In the genomic region with DNA sequence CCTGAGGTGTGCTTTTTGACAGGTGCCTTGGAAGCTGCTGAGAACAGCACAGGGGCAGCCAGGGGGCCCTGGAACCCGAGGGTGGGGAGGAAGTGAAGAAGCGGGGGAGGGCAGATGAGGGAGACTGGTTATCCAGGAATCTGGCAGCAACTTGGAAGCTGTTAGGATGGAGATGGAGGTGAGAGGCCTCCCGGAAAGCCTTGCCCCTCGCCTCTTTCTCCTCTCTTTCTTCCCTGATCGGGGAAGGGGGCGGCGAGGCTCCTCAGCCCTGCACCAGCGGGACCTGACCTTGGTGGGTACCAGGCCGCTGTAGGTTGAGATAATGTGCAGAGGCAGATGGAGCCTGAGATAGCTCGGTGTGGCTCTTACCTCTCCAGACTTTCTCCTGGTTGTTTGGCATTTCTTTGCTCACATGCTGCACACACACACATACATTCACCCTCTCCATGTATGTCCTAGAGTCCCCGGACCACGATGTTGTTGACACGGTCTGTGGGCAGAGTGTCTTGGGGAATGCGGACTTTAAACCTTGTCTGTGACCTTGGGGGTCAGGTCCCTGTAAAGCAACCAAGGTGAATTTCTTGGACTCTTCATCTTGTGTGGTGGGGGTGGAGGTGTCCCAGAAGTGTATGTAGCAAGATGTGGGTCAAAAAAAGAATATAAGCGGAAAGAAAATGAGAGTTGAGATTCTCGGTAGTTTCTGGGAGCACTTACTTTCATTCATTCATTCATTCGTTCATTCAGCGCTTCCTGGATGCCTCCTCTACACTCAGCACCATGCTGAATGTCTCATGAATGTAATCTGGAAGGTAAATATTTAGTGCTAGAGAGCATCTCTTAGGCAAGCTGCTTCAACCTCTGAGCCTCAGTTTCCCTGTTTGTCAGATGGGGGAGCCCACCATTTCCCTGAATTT, we compare ENCODE assay signal across 9 cellular contexts. TPM values are rescaled to one million over a fixed set of nuclear protein-coding genes. Genes with fewer than 3 reads are reported as not detected.
DNase-seq lines count a peak whose midpoint lies in the region; ATAC-seq, FAIRE-seq and TF ChIP-seq lines count a peak whose summit lies in the region.
"Had no signal": no experiment of that assay in that cellular context is flagged by ENCODE, and none has a peak within 500 bp of the region (broad histone marks: within the 10 kb centered on the region; RNA-seq: fewer than 3 reads in every experiment).

No MANE protein-coding gene starts in this region.

- H4K20me1 ChIP-seq in HCT116 (ENCODE audit: insufficient read depth) (peaks cover 6% of the 10 kb centered on the region; the same call in 1 of the 2 replicates), K562 (replicated peaks; ENCODE audit: control insufficient read depth, insufficient read depth, low read length) (0 out of 2 replicates have a peak, but pooled peaks cover 3% of the 10 kb centered on the region)

- H3K9ac ChIP-seq in HCT116 (ENCODE audit: low read length) (peak overlapping the region; percentile 77), K562 (ENCODE audit: insufficient read depth in 1 of 2, low read depth in 2 of 2, low read length in 2 of 2) (no peak overlapping the region)

- no peak for TF ChIP-seq EP300 in K562 (IDR thresholded peaks at IDR 0.05; ENCODE audit: low read length)

- TF ChIP-seq POLR2A in HCT116 (IDR thresholded peaks at IDR 0.05; ENCODE audit: borderline replicate concordance, extremely low read depth, insufficient read depth, insufficient read length) = no peak
- TF ChIP-seq POLR2A in K562 (conservative IDR thresholded peaks at IDR 0.05) = no peak
- TF ChIP-seq POLR2A in right lobe of liver (IDR thresholded peaks at IDR 0.05) = no peak

- no peaks in the 10 kb centered on the region for H3K9me2 ChIP-seq in HCT116 (ENCODE audit: insufficient read depth)

- H3K36me3 ChIP-seq in HCT116 (ENCODE audit: control insufficient read depth in 1 of 2, insufficient read depth in 2 of 2, low read length in 2 of 2) = no peaks in the 10 kb centered on the region; a peak in 2 of 4 replicates
- no peaks in the 10 kb centered on the region for H3K36me3 ChIP-seq in K562 (ENCODE audit: control insufficient read depth, insufficient read depth, low read length)
- H3K36me3 ChIP-seq in right lobe of liver = no peaks in the 10 kb centered on the region
- H3K36me3 ChIP-seq in tibial artery = no peaks in the 10 kb centered on the region

- H3K27ac ChIP-seq in HCT116 (ENCODE audit: low read depth, low read length) (no peak overlapping the region; the same call in 1 of the 2 replicates), K562 (ENCODE audit: extremely low read depth, low read depth, low read length) (no peak overlapping the region), right lobe of liver (peak overlapping the region in 2 of 3 donors; percentile 23 to 80), tibial artery (no peak overlapping the region)

- no peak overlapping the region for H2AFZ ChIP-seq in HCT116 (ENCODE audit: low read depth, low read length, poor library complexity, severe bottlenecking)
- no peak overlapping the region for H2AFZ ChIP-seq in K562 (ENCODE audit: low read depth, low read length)

- H3K4me1 ChIP-seq in HCT116 (ENCODE audit: control insufficient read depth in 1 of 2, insufficient read depth in 2 of 2, low read length in 2 of 2) = peaks cover 45 to 76% of the 10 kb centered on the region in 2 experiments
- H3K4me1 ChIP-seq in K562 (replicated peaks in 1 of 2; ENCODE audit: control insufficient read depth in 2 of 2, insufficient read depth in 2 of 2, low read length in 2 of 2) = peaks cover 0 to 10% of the 10 kb centered on the region in 2 experiments; a peak in 2 of 5 replicates
- peaks cover 0 to 33% (median 13%) of the 10 kb centered on the region in 4 donors for H3K4me1 ChIP-seq in right lobe of liver
- peaks cover 0 to 19% (median 12%) of the 10 kb centered on the region in 4 donors for H3K4me1 ChIP-seq in tibial artery

- H3K4me2 ChIP-seq in HCT116 (ENCODE audit: low read length) (peak overlapping the region; percentile 78), K562 (ENCODE audit: insufficient read depth, low read length) (no peak overlapping the region)

- peak overlapping the region; percentile 47 to 70 for H3K4me3 ChIP-seq in HCT116 (replicated peaks in 1 of 2; ENCODE audit: low read depth in 1 of 2, low read length in 2 of 2)
- H3K4me3 ChIP-seq in K562 = no peak overlapping the region
- peak overlapping the region; percentile 61 to 76 (median 75) for H3K4me3 ChIP-seq in right lobe of liver
- H3K4me3 ChIP-seq in tibial artery = no peak overlapping the region

- peaks cover 63% of the 10 kb centered on the region for H3K79me2 ChIP-seq in HCT116 (ENCODE audit: insufficient read depth, low read length)
- no peaks in the 10 kb centered on the region for H3K79me2 ChIP-seq in K562 (ENCODE audit: control insufficient read depth, insufficient read depth, low read length)

- POLR2A ChIA-PET in HCT116 (lab: Charles Lee) (interaction anchor here (2.4 kb wide), 1 partner anchor 9 kb away, joined by 16 read pairs; no protein-coding TSS in a partner anchor), K562 (lab: Yijun Ruan, JAX) (no interaction called here)

- TF ChIP-seq CTCF in HCT116 (IDR thresholded peaks at IDR 0.05 in 2 of 3, conservative IDR thresholded peaks at IDR 0.05 in 1 of 3; ENCODE audit: borderline replicate concordance in 1 of 3, insufficient read depth in 1 of 3, low read depth in 2 of 3, low read length in 2 of 3) (no peak), K562 (IDR thresholded peaks at IDR 0.05 in 2 of 3, conservative IDR thresholded peaks at IDR 0.05 in 1 of 3; ENCODE audit: insufficient read depth in 2 of 3, low read depth in 1 of 3, low read length in 3 of 3) (no peak), right lobe of liver (IDR thresholded peaks at IDR 0.05) (no peak), tibial artery (IDR thresholded peaks at IDR 0.05) (no peak)

- RAD21 ChIA-PET in HCT116 (lab: Charles Lee; ENCODE audit: low non-redundant PET in 1 of 2, low total read pairs in 2 of 2, uncharacterized antibody in 2 of 2, unreplicated experiment in 2 of 2) = no interaction called here

- peak; percentile 69 for DNase-seq in 8988T
- no peak for DNase-seq in HCT116 (ENCODE audit: low read depth, low spot score)
- no peak for DNase-seq in K562 (ENCODE audit: extremely low read depth in 1 of 4, low spot score in 3 of 4)
- no peak for DNase-seq in right lobe of liver
- DNase-seq in tibial artery = no peak
- no peak for DNase-seq in HK-2 (ENCODE audit: unreplicated experiment)
- DNase-seq: aorta had no signal

- TSS peak; percentile 32 for BruUV-seq in HCT116 (replicated peaks; lab: Mats Ljungman, UMichigan)
- no TSS peak for BruUV-seq in K562 (replicated peaks; lab: Mats Ljungman, UMichigan)

- H3K27me3 ChIP-seq in HCT116 (ENCODE audit: insufficient read depth, low read length) (no peaks in the 10 kb centered on the region), K562 (ENCODE audit: control insufficient read depth in 2 of 2, insufficient read depth in 2 of 2, low read length in 2 of 2) (peaks cover 0 to 21% of the 10 kb centered on the region in 2 experiments; a peak in 2 of 5 replicates), right lobe of liver (no peaks in the 10 kb centered on the region), tibial artery (peaks cover 0 to 44% of the 10 kb centered on the region in 2 donors)

- FAIRE-seq in K562 (lab: Jason Lieb, UNC) = no peak

- no peaks in the 10 kb centered on the region for H3K9me1 ChIP-seq in K562 (ENCODE audit: control insufficient read depth, insufficient read depth, low read length)

- ATAC-seq in HCT116 (no peak), K562 (no peak), right lobe of liver (no peak), GM18520 (IDR thresholded peaks at IDR 0.05; ENCODE audit: unreplicated experiment) (no peak), HG02610 (IDR thresholded peaks at IDR 0.05; ENCODE audit: unreplicated experiment) (no peak)

- CTCF ChIA-PET in HCT116 (lab: Charles Lee) = interaction anchor here (0.9 to 1.4 kb wide), 5 partner anchors 8 to 129 kb away, joined by 3 to 6 read pairs (median 4); no protein-coding TSS in a partner anchor
- CTCF ChIA-PET in K562 (lab: Yijun Ruan, JAX; ENCODE audit: low intra/inter-chr PET ratio) = no interaction called here

- no peaks in the 10 kb centered on the region for H3K9me3 ChIP-seq in HCT116 (ENCODE audit: control insufficient read depth in 1 of 2, insufficient read depth in 1 of 2, low read depth in 1 of 2, low read length in 2 of 2)
- H3K9me3 ChIP-seq in K562 (replicated peaks; ENCODE audit: control insufficient read depth, insufficient read depth, low read depth, low read length) = no peaks in the 10 kb centered on the region
- H3K9me3 ChIP-seq in right lobe of liver = no peaks in the 10 kb centered on the region
- no peaks in the 10 kb centered on the region for H3K9me3 ChIP-seq in tibial artery

- WGBS in K562 (ENCODE audit: insufficient coverage, low coverage, missing lambda C conversion rate) = 4% methylated on average over 15 of the region's 18 CpGs
- WGBS in right lobe of liver (ENCODE audit: insufficient coverage, low coverage, low lambda C conversion rate, missing lambda C conversion rate) = 42% methylated on average over 11 of the region's 18 CpGs

- TF ChIP-seq RAD21 in HCT116 (IDR thresholded peaks at IDR 0.05; ENCODE audit: low read depth) = no peak
- no peak for TF ChIP-seq RAD21 in K562 (CRISPR knock-in tag; conservative IDR thresholded peaks at IDR 0.05 in 1 of 2, IDR thresholded peaks at IDR 0.05 in 1 of 2)

- intact Hi-C loops in HCT116 (cut with micrococcal nuclease) (loop anchor here (5.0 kb wide), 2 partner anchors 119 to 194 kb away; a partner anchor contains a TSS), K562 (cut with micrococcal nuclease) (no loop called here), right lobe of liver (cut with DNase I) (no loop called here), tibial artery (cut with DNase I; ENCODE audit: low total_unique reads) (no loop called here)

- in situ Hi-C loops in K562 (cut with MboI) = no loop called here

RNA-seq across cellular contexts. Expression of a gene that starts 1.6 kb away (rescaled TPM):
- total RNA-seq in HCT116 (2021; ENCODE audit: unreplicated experiment) = 52.6 TPM
- 38.6 and 39.3 TPM in 2 replicates for polyA plus RNA-seq in HCT116 (2012)
- total RNA-seq in K562 (2011; cell fraction: chromatin; rRNA removed; ENCODE audit: low replicate concordance) = 0.53 TPM in 1 of 2 replicates, not detected in the other
- total RNA-seq in K562 (2011; cell fraction: nucleolus; rRNA removed) = 0.13 and 1.0 TPM in 2 replicates
- total RNA-seq in K562 (2011; cell fraction: nucleoplasm; rRNA removed) = 0.22 TPM in 1 of 2 replicates, not detected in the other
- total RNA-seq in K562 (2014; rRNA removed) = under 0.01 TPM in 1 of 2 replicates, not detected in the other
- not detected in 2 replicates for total RNA-seq in K562 (2014; rRNA removed; fragmentation: Illumina TruSeq; extraction: Trizol)
- total RNA-seq in K562 (2015; rRNA removed; fragmentation: Illumina TruSeq; extraction: Trizol) = not detected in 2 replicates
- total RNA-seq in K562 (2021) = 0.42 and 0.60 TPM in 2 replicates
- polyA plus RNA-seq in K562 (2011; rRNA removed) = 0.09 and 0.54 TPM in 2 replicates
- 0.01 TPM in 1 of 2 replicates, not detected in the other for polyA plus RNA-seq in K562 (2011; cell fraction: cytosol; rRNA removed)
- polyA plus RNA-seq in K562 (2011; cell fraction: nucleus; rRNA removed) = 0.20 TPM in 1 of 2 replicates, not detected in the other
- polyA plus RNA-seq in K562 (2012) = not detected in 2 replicates
- polyA plus RNA-seq in K562 (2014; fragmentation: Illumina TruSeq; extraction: Trizol) = not detected in 2 replicates
- polyA plus RNA-seq in K562 (2014; fragmentation: Nextera tagmentation; extraction: Ambion mirVana) = not detected
- polyA plus RNA-seq in K562 (2014; rRNA removed) = not detected in 2 replicates
- 0.35 TPM in 1 of 2 replicates, not detected in the other for polyA minus RNA-seq in K562 (2011; rRNA and poly(A)+ RNA removed)
- 0.36 TPM in 1 of 2 replicates, not detected in the other for polyA minus RNA-seq in K562 (2011; cell fraction: cytosol; rRNA and poly(A)+ RNA removed)
- under 0.01 and 0.13 TPM in 2 replicates for polyA minus RNA-seq in K562 (2011; cell fraction: nucleus; rRNA and poly(A)+ RNA removed)
- total RNA-seq in right lobe of liver = 10 to 100 TPM in 5 of 6 experiments, 1 to 10 TPM in 1; 9.6 to 74.4 (median 23.5) TPM

Comparison
In these comparisons a context has a peak if more than half of its experiments do, and no peak if none do; other contexts are left out.
1. H3K27ac ChIP-seq: peak in right lobe of liver (2 of 3); none in HCT116 (single experiment), K562 (single experiment) and tibial artery (0 of 2).
2. H3K4me3 ChIP-seq: peak in HCT116 (2 of 2) and right lobe of liver (3 of 3); none in K562 (single experiment) and tibial artery (0 of 2).
3. RNA of a gene that starts 1.6 kb away (total RNA-seq): 52.6 TPM in HCT116 (single experiment) and 9.6 to 74.4 TPM in right lobe of liver; under 0.01 to 1.0 TPM in K562; every median in the first group is over 4 times any median in the second.